ENCODE assay signal across 28 cellular contexts in genomic region chr17:11932337-11932898, GRCh38.
DNase-seq lines count a peak whose midpoint lies in the region; ATAC-seq, FAIRE-seq and TF ChIP-seq lines count a peak whose summit lies in the region.
"Had no signal": no experiment of that assay in that cellular context is flagged by ENCODE, and none has a peak within 500 bp of the region (broad histone marks: within the 10 kb centered on the region; RNA-seq: fewer than 3 reads in every experiment).

No MANE protein-coding gene starts in this region.

- H3K27me3 ChIP-seq in HepG2 (ENCODE audit: control insufficient read depth in 1 of 2, insufficient read depth in 2 of 2, low read length in 2 of 2) (no peaks in the 10 kb centered on the region), right lobe of liver (no peaks in the 10 kb centered on the region), esophagus muscularis mucosa (peaks cover 0 to 7% (median 0%) of the 10 kb centered on the region in 4 donors)
- H3K27me3 ChIP-seq: BE2C, BLaER1 had no signal

- H3K4me1 ChIP-seq in HepG2 (ENCODE audit: insufficient read depth, low read length) (peaks cover 14% of the 10 kb centered on the region), right lobe of liver (no peaks in the 10 kb centered on the region), esophagus muscularis mucosa (no peaks in the 10 kb centered on the region)
- H3K4me1 ChIP-seq: BE2C, BLaER1 had no signal

- no peaks in the 10 kb centered on the region for H3K9me3 Mint-ChIP-seq in osteocyte (ENCODE audit: unreplicated experiment)
- H3K9me3 Mint-ChIP-seq: CD8-positive, alpha-beta memory T cell had no signal

- H3K4me3 ChIP-seq in HepG2 (replicated peaks in 1 of 3; ENCODE audit: insufficient read depth in 1 of 3, low read depth in 2 of 3, low read length in 3 of 3) (no peak overlapping the region), right lobe of liver (no peak overlapping the region), esophagus muscularis mucosa (no peak overlapping the region)
- H3K4me3 ChIP-seq: BLaER1, GM12878 had no signal

- FAIRE-seq in HepG2 (lab: Jason Lieb, UNC): no peak
- FAIRE-seq: GM12878, GM12892, GM18507, GM19239 had no signal

- H3K4me3 Mint-ChIP-seq in osteocyte (ENCODE audit: unreplicated experiment): no peak overlapping the region
- H3K4me3 Mint-ChIP-seq: CD14-positive monocyte; CD4-positive, alpha-beta memory T cell; CD4-positive, CD25-positive, alpha-beta regulatory T cell; CD8-positive, alpha-beta memory T cell had no signal

- no peaks in the 10 kb centered on the region for H3K36me3 Mint-ChIP-seq in osteocyte (ENCODE audit: unreplicated experiment)
- H3K36me3 Mint-ChIP-seq: CD14-positive monocyte; CD4-positive, alpha-beta memory T cell; CD4-positive, CD25-positive, alpha-beta regulatory T cell; CD8-positive, alpha-beta memory T cell had no signal

- TF ChIP-seq RAD21 in HepG2 (CRISPR knock-in tag; IDR thresholded peaks at IDR 0.05): no peak

- H3K27me3 Mint-ChIP-seq in osteocyte (ENCODE audit: unreplicated experiment): no peaks in the 10 kb centered on the region
- H3K27me3 Mint-ChIP-seq: CD4-positive, CD25-positive, alpha-beta regulatory T cell had no signal

- TF ChIP-seq CTCF in HepG2 (CRISPR knock-in tag; IDR thresholded peaks at IDR 0.05): no peak
- TF ChIP-seq CTCF in right lobe of liver (IDR thresholded peaks at IDR 0.05): no peak
- no peak for TF ChIP-seq CTCF in esophagus muscularis mucosa (IDR thresholded peaks at IDR 0.05)
- no peak for TF ChIP-seq CTCF in osteocyte (IDR thresholded peaks at IDR 0.05)
- no peak for TF ChIP-seq CTCF in GM20000 (IDR thresholded peaks at IDR 0.05; ENCODE audit: extremely low read depth, missing control alignments)

- BruUV-seq in HepG2 (replicated peaks; lab: Mats Ljungman, UMichigan): no TSS peak

- H3K27ac ChIP-seq in HepG2 (ENCODE audit: extremely low read length, insufficient read depth, low read length) (no peak overlapping the region), right lobe of liver (no peak overlapping the region), esophagus muscularis mucosa (replicated peaks in 1 of 4) (no peak overlapping the region)
- H3K27ac ChIP-seq: 22Rv1, BLaER1 had no signal

- H3K79me2 ChIP-seq in HepG2 (ENCODE audit: insufficient read depth, low read length): no peaks in the 10 kb centered on the region

- 38% methylated on average over 7 of the region's 10 CpGs for WGBS in HepG2 (ENCODE audit: low lambda C conversion rate)
- 60% methylated on average over 5 of the region's 10 CpGs for WGBS in right lobe of liver (ENCODE audit: insufficient coverage, low coverage, low lambda C conversion rate, missing lambda C conversion rate)
- WGBS in esophagus muscularis mucosa: 84% methylated on average over 10 of the region's 10 CpGs

- H3K9ac ChIP-seq in HepG2 (ENCODE audit: insufficient read depth, low read depth, low read length): no peak overlapping the region
- H3K9ac ChIP-seq: BLaER1 had no signal

- H3K9me3 ChIP-seq in HepG2 (ENCODE audit: low read length) (no peaks in the 10 kb centered on the region), right lobe of liver (no peaks in the 10 kb centered on the region), esophagus muscularis mucosa (no peaks in the 10 kb centered on the region)
- H3K9me3 ChIP-seq: BE2C, BLaER1 had no signal

- no peak overlapping the region for H2AFZ ChIP-seq in HepG2 (ENCODE audit: low read length)

- H3K4me2 ChIP-seq in HepG2 (ENCODE audit: low read depth, low read length): no peak overlapping the region
- H3K4me2 ChIP-seq: BLaER1 had no signal

- H3K36me3 ChIP-seq in HepG2 (replicated peaks in 1 of 2; ENCODE audit: control insufficient read depth in 1 of 2, insufficient read depth in 2 of 2, low read length in 2 of 2) (no peaks in the 10 kb centered on the region), right lobe of liver (no peaks in the 10 kb centered on the region), esophagus muscularis mucosa (no peaks in the 10 kb centered on the region)
- H3K36me3 ChIP-seq: BE2C, BLaER1 had no signal

- intact Hi-C loops in HepG2 (cut with micrococcal nuclease; ENCODE audit: unreplicated experiment) (no loop called here), right lobe of liver (cut with DNase I) (no loop called here), esophagus muscularis mucosa (cut with DNase I) (no loop called here)

- H3K4me1 Mint-ChIP-seq in osteocyte (ENCODE audit: unreplicated experiment): no peaks in the 10 kb centered on the region
- H3K4me1 Mint-ChIP-seq: CD14-positive monocyte; CD4-positive, alpha-beta memory T cell; CD4-positive, CD25-positive, alpha-beta regulatory T cell; CD8-positive, alpha-beta memory T cell had no signal

- ATAC-seq in HepG2 (no peak), right lobe of liver (no peak), GM21737 (IDR thresholded peaks at IDR 0.05; ENCODE audit: unreplicated experiment) (no peak)
- ATAC-seq: GM12878 had no signal

- CTCF ChIA-PET in HepG2 (lab: Yijun Ruan, JAX; ENCODE audit: low intra/inter-chr PET ratio, low total read pairs): no interaction called here

- no peak for TF ChIP-seq EP300 in HepG2 (IDR thresholded peaks at IDR 0.05; ENCODE audit: low read depth in 2 of 2, low read length in 2 of 2)
- no peak for TF ChIP-seq EP300 in HepG2 (CRISPR knock-in tag; IDR thresholded peaks at IDR 0.05; ENCODE audit: borderline replicate concordance)
- no peak for TF ChIP-seq EP300 in esophagus muscularis mucosa (IDR thresholded peaks at IDR 0.05)

- TF ChIP-seq POLR2A in HepG2 (IDR thresholded peaks at IDR 0.05; ENCODE audit: insufficient read depth in 1 of 2, low read depth in 2 of 2, low read length in 2 of 2) (no peak), right lobe of liver (IDR thresholded peaks at IDR 0.05) (no peak), esophagus muscularis mucosa (IDR thresholded peaks at IDR 0.05; ENCODE audit: low read depth) (no peak)

- DNase-seq in HepG2 (ENCODE audit: low spot score): no peak
- no peak for DNase-seq in right lobe of liver
- DNase-seq in esophagus muscularis mucosa (ENCODE audit: extremely low spot score): peak; percentile 91
- peak; percentile 53 for DNase-seq in osteocyte (ENCODE audit: extremely low spot score, unreplicated experiment)
- DNase-seq in GM20000 (ENCODE audit: low spot score): no peak
- no peak for DNase-seq in epidermal melanocyte (ENCODE audit: insufficient read length, low spot score)
- DNase-seq: ACHN; BE2C; C1 segment of cervical spinal cord; CD4-positive, alpha-beta memory T cell; CD4-positive, CD25-positive, alpha-beta regulatory T cell; CD8-positive, alpha-beta memory T cell; COR-L47; DMS 273 treated with DMSO at 0.1 percent for 48 hours; DMS153; DMS53; DMS79; DND-41; EL; GDM1 had no signal

- H4K20me1 ChIP-seq in HepG2 (ENCODE audit: insufficient read depth, low read length): 0 out of 2 replicates have a peak, but pooled peaks cover 2% of the 10 kb centered on the region
- H4K20me1 ChIP-seq: BLaER1 had no signal

- in situ Hi-C loops in HepG2 (cut with HindIII; ENCODE audit: extremely low pct_ligation_motif_present, low pct_unique_long_range_greater_than_20kb): loop anchor here (10.0 kb wide), 1 partner anchor 1058 kb away; no protein-coding TSS in a partner anchor

- POLR2A ChIA-PET in HepG2 (lab: Yijun Ruan, JAX): no interaction called here

- H3K27ac Mint-ChIP-seq in osteocyte (ENCODE audit: unreplicated experiment): no peak overlapping the region
- H3K27ac Mint-ChIP-seq: CD4-positive, alpha-beta memory T cell; CD4-positive, CD25-positive, alpha-beta regulatory T cell had no signal

TF ChIP-seq in HepG2, 621 proteins besides CTCF, POLR2A, EP300 and RAD21:
- TF ChIP-seq MAFK (conservative IDR thresholded peaks at IDR 0.05 in 1 of 2, IDR thresholded peaks at IDR 0.05 in 1 of 2; ENCODE audit: low read length in 2 of 2) (peak; percentile 37 to 56; a peak in 3 of 4 replicates), KLF16 (CRISPR knock-in tag; IDR thresholded peaks at IDR 0.05) (no peak), THYN1 (CRISPR knock-in tag; IDR thresholded peaks at IDR 0.05; ENCODE audit: borderline replicate concordance, low read depth) (no peak), ZBTB2 (CRISPR knock-in tag; IDR thresholded peaks at IDR 0.05; ENCODE audit: low read depth) (no peak), ZNF703 (CRISPR knock-in tag; IDR thresholded peaks at IDR 0.05; ENCODE audit: borderline replicate concordance) (no peak), MAFF (IDR thresholded peaks at IDR 0.05; ENCODE audit: low read depth, low read length) (0 out of 2 replicates have a peak, but pooled peaks have one; percentile 29), ZNF607 (CRISPR knock-in tag; IDR thresholded peaks at IDR 0.05; ENCODE audit: borderline replicate concordance) (no peak), FOXJ3 (CRISPR knock-in tag; IDR thresholded peaks at IDR 0.05; ENCODE audit: borderline replicate concordance) (no peak)
TF ChIP-seq in HepG2: peak in this region for 2.

Comparison
In these comparisons a context has a peak if more than half of its experiments do, and no peak if none do; other contexts are left out.
1. DNase-seq: peak in esophagus muscularis mucosa (single experiment) and osteocyte (single experiment); none in HepG2 (single experiment), right lobe of liver (0 of 3), GM20000 (single experiment) and epidermal melanocyte (single experiment).